Comparison of ENCODE assay signal across 12 cellular contexts in genomic region chr9:83061036-83061435, GRCh38. TPM values are rescaled to one million over a fixed set of nuclear protein-coding genes. Genes with fewer than 3 reads are reported as not detected.
A peak's percentile ranks its signal among the peaks of the same experiment; 100 is the strongest.
DNase-seq lines count a peak whose midpoint lies in the region; ATAC-seq and TF ChIP-seq lines count a peak whose summit lies in the region.
"Had no signal": no experiment of that assay in that cellular context is flagged by ENCODE, and none has a peak within 500 bp of the region (broad histone marks: within the 10 kb centered on the region; RNA-seq: fewer than 3 reads in every experiment).

No MANE protein-coding gene starts in this region.

- H3K4me3 ChIP-seq in LNCaP clone FGC (ENCODE audit: low read depth, low read length) (peak overlapping the region; percentile 60), breast epithelium (peak overlapping the region in 2 of 3 donors; percentile 60), mucosa of descending colon (no peak overlapping the region)
- H3K4me3 ChIP-seq: K562 had no signal

- no peaks in the 10 kb centered on the region for H3K36me3 ChIP-seq in breast epithelium
- peaks cover 4% of the 10 kb centered on the region for H3K36me3 ChIP-seq in mucosa of descending colon (ENCODE audit: low read depth)

- no peaks in the 10 kb centered on the region for H3K27me3 ChIP-seq in breast epithelium

- H3K9me3 ChIP-seq in breast epithelium (no peaks in the 10 kb centered on the region), mucosa of descending colon (no peaks in the 10 kb centered on the region)

- TF ChIP-seq POLR2A in breast epithelium (IDR thresholded peaks at IDR 0.05): no peak

- DNase-seq in ACHN (peak; percentile 50), LNCaP clone FGC (ENCODE audit: low read depth) (no peak), breast epithelium (ENCODE audit: low spot score in 2 of 2) (no peak), mucosa of descending colon (peak in 1 of 3 donors; percentile 41), occipital lobe (lab: John Stamatoyannopoulos, UW) (no peak), NOMO-1 treated with DMSO at 0.1 percent for 48 hours (lab: John Stamatoyannopoulos, UW; ENCODE audit: unreplicated experiment) (no peak)
- DNase-seq: activated naive CD8-positive, alpha-beta T cell treated with anti-CD3 and anti-CD28 coated beads, Interleukin-2, amount 50 U/mL, for 24 hours; GF-D8; stimulated activated CD4-positive, alpha-beta T cell treated with anti-CD3 and anti-CD28 coated beads, Interleukin-1b, Interleukin-23, amount 100 ng/mL, for 48 hours had no signal

- peaks cover 0 to 3% of the 10 kb centered on the region in 2 donors for H3K4me1 ChIP-seq in breast epithelium
- peaks cover 27% of the 10 kb centered on the region for H3K4me1 ChIP-seq in mucosa of descending colon (ENCODE audit: low read depth)

- intact Hi-C loops in breast epithelium (cut with DNase I; ENCODE audit: low total_unique reads) (no loop called here), mucosa of descending colon (cut with DNase I, micrococcal nuclease) (no loop called here)

- in situ Hi-C loops in ACHN (cut with HindIII; ENCODE audit: low pct_ligation_motif_present, low pct_unique_long_range_greater_than_20kb, low sequenced_read_pairs): no loop called here

- TF ChIP-seq CTCF in LNCaP clone FGC (IDR thresholded peaks at IDR 0.05; ENCODE audit: control insufficient read depth, extremely low read depth, insufficient read depth) (no peak), breast epithelium (IDR thresholded peaks at IDR 0.05) (no peak), mucosa of descending colon (IDR thresholded peaks at IDR 0.05) (no peak)

- ATAC-seq in mucosa of descending colon: peak; percentile 60
- ATAC-seq in GM18511 (IDR thresholded peaks at IDR 0.05; ENCODE audit: unreplicated experiment): no peak
- ATAC-seq in HG03025 (IDR thresholded peaks at IDR 0.05; ENCODE audit: low FRiP score, unreplicated experiment): no peak
- ATAC-seq: activated naive CD8-positive, alpha-beta T cell treated with anti-CD3 and anti-CD28 coated beads, Interleukin-2, amount 50 U/mL, for 24 hours; K562 had no signal

- peak overlapping the region; percentile 88 to 90 for H3K27ac ChIP-seq in breast epithelium

RNA-seq across cellular contexts. Expression of gene RASEF, which starts 1.9 kb away (rescaled TPM):
- total RNA-seq in breast epithelium (10 to 100 TPM in 2 of 3 donors, not detected in 1; 39.3 to 50.1 TPM), mucosa of descending colon (10 to 100 TPM; 17.2 to 40.7 (median 37.6) TPM), occipital lobe (0.31 TPM)
